ENCODE assay signal across 7 cellular contexts in the genomic region with DNA sequence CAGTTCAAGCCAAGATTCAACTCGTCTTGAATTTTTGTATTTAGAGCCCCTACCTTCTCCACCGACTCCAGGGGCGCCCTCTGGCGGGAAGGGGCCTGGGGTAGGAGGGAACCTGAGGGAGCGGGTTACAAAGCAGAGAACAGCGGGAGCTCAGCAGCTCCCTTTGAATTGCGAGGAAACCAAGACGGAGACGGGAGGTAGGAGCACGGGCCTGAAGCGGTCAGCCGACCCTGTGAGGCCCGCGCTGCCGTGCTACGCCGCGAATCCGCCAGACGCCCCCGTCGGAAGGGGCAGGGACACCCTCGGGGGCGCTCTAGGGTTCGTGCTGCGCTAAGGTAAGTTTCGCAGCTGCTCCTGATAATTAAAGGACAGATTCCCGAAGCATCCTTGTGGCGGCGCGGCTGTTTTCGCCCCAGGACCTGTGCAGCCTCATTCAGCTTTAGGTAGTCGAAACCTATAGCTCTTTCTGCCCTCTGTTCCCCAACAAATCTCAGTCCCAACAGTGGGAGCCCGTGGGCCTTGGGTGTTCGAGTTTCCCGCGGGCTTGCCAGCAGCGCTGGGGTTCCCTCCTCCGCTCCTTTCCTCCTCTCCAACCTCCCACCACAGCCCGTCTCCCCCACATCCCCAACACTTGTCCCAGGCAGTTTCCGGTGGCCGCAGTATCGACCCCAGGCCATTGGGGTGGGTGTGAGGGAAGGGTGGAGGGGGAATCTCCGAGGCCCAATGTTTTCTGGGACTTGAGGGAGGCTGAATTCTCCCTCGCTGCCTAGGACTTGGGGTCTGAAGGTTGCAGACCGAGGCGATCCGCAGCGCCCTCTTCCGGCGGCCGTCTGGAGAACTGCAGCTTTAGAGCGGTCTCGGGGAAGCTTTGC. TPM values are rescaled to one million over a fixed set of nuclear protein-coding genes. Genes with fewer than 3 reads are reported as not detected.
A peak's percentile ranks its signal among the peaks of the same experiment; 100 is the strongest.
DNase-seq lines count a peak whose midpoint lies in the region; ATAC-seq and TF ChIP-seq lines count a peak whose summit lies in the region.

No MANE protein-coding gene starts in this region.

- H3K4me1 Mint-ChIP-seq in activated CD8-positive, alpha-beta memory T cell treated with anti-CD3 and anti-CD28 coated beads, Interleukin-2, amount 10 ng/mL, durations not matched to agents 7 days and 5 days: peaks cover 4% of the 10 kb centered on the region

- DNase-seq in NCI-H1048 (lab: John Stamatoyannopoulos, UW) (peak; percentile 33), epithelial cell of proximal tubule (ENCODE audit: low read depth) (no peak), retina (peak; percentile 86), A172 (ENCODE audit: low spot score) (no peak), kidney glomerular epithelial cell (lab: John Stamatoyannopoulos, UW) (no peak)
- no peak for DNase-seq in activated CD8-positive, alpha-beta memory T cell treated with anti-CD3 and anti-CD28 coated beads, Interleukin-2, amount 10 ng/mL, durations not matched to agents 7 days and 5 days

- no peak overlapping the region for H3K4me3 Mint-ChIP-seq in activated CD8-positive, alpha-beta memory T cell treated with anti-CD3 and anti-CD28 coated beads, Interleukin-2, amount 10 ng/mL, durations not matched to agents 7 days and 5 days

- no peaks in the 10 kb centered on the region for H3K9me3 Mint-ChIP-seq in activated CD8-positive, alpha-beta memory T cell treated with anti-CD3 and anti-CD28 coated beads, Interleukin-2, amount 10 ng/mL, durations not matched to agents 7 days and 5 days (ENCODE audit: low read depth)

- CTCF ChIA-PET in activated CD8-positive, alpha-beta memory T cell treated with anti-CD3 and anti-CD28 coated beads, Interleukin-2, amount 10 ng/mL, durations not matched to agents 7 days and 5 days (lab: Charles Lee): interaction anchor here (1.1 to 1.2 kb wide), 2 partner anchors 33 to 456 kb away, joined by 3 to 4 read pairs; no protein-coding TSS in a partner anchor

- H3K27ac Mint-ChIP-seq in activated CD8-positive, alpha-beta memory T cell treated with anti-CD3 and anti-CD28 coated beads, Interleukin-2, amount 10 ng/mL, durations not matched to agents 7 days and 5 days: no peak overlapping the region

- peak; percentile 55; the same call in 1 of the 2 replicates for TF ChIP-seq CTCF in GM12875 (IDR thresholded peaks at IDR 0.05; ENCODE audit: borderline replicate concordance, insufficient read depth, low read depth, low read length)
- TF ChIP-seq CTCF in epithelial cell of proximal tubule (conservative IDR thresholded peaks at IDR 0.05; ENCODE audit: low read depth, low read length): peak; percentile 60

- peaks cover 87% of the 10 kb centered on the region for H3K27me3 Mint-ChIP-seq in activated CD8-positive, alpha-beta memory T cell treated with anti-CD3 and anti-CD28 coated beads, Interleukin-2, amount 10 ng/mL, durations not matched to agents 7 days and 5 days

- H3K4me3 ChIP-seq in GM12875 (ENCODE audit: low read depth, low read length) (no peak overlapping the region), epithelial cell of proximal tubule (ENCODE audit: low read depth, low read length) (no peak overlapping the region)

- H3K36me3 Mint-ChIP-seq in activated CD8-positive, alpha-beta memory T cell treated with anti-CD3 and anti-CD28 coated beads, Interleukin-2, amount 10 ng/mL, durations not matched to agents 7 days and 5 days: peaks cover 2% of the 10 kb centered on the region

- no peak for ATAC-seq in activated CD8-positive, alpha-beta memory T cell treated with anti-CD3 and anti-CD28 coated beads, Interleukin-2, amount 10 ng/mL, durations not matched to agents 7 days and 5 days

RNA-seq across cellular contexts. Expression of a gene that starts 5.1 kb away (rescaled TPM):
- total RNA-seq in epithelial cell of proximal tubule: not detected in 2 replicates
- not detected in 2 replicates for total RNA-seq in A172 (2014; rRNA removed; shearing (Covaris generic))
- total RNA-seq in activated CD8-positive, alpha-beta memory T cell treated with anti-CD3 and anti-CD28 coated beads, Interleukin-2, amount 10 ng/mL, durations not matched to agents 7 days and 5 days: not detected

RNA-seq across cellular contexts. Expression of a gene that starts 57.3 kb away (rescaled TPM):
- not detected in 2 replicates for total RNA-seq in epithelial cell of proximal tubule
- total RNA-seq in A172 (2014; rRNA removed; shearing (Covaris generic)): not detected in 2 replicates
- not detected for total RNA-seq in activated CD8-positive, alpha-beta memory T cell treated with anti-CD3 and anti-CD28 coated beads, Interleukin-2, amount 10 ng/mL, durations not matched to agents 7 days and 5 days

Comparison
In these comparisons a context has a peak if more than half of its experiments do, and no peak if none do; other contexts are left out.
1. DNase-seq: peak in NCI-H1048 (single experiment) and retina (single experiment); none in epithelial cell of proximal tubule (single experiment), A172 (single experiment), activated CD8-positive, alpha-beta memory T cell treated with anti-CD3 and anti-CD28 coated beads, Interleukin-2, amount 10 ng/mL, durations not matched to agents 7 days and 5 days (single experiment) and kidney glomerular epithelial cell (single experiment).